Comparison of ENCODE assay signal across 32 cellular contexts in genomic region chr14:70858641-70859040, GRCh38. TPM values are rescaled to one million over a fixed set of nuclear protein-coding genes. Genes with fewer than 3 reads are reported as not detected.
DNase-seq lines count a peak whose midpoint lies in the region; ATAC-seq, FAIRE-seq and TF ChIP-seq lines count a peak whose summit lies in the region.
"Had no signal": no experiment of that assay in that cellular context is flagged by ENCODE, and none has a peak within 500 bp of the region (broad histone marks: within the 10 kb centered on the region; RNA-seq: fewer than 3 reads in every experiment).

No MANE protein-coding gene starts in this region.

- no peak overlapping the region for H3K9ac ChIP-seq in kidney (ENCODE audit: low read length in 2 of 2)
- H3K9ac ChIP-seq: KMS-11 had no signal

- H3K4me3 ChIP-seq in SJCRH30, result no peak overlapping the region
- no peak overlapping the region for H3K4me3 ChIP-seq in kidney (ENCODE audit: low read length in 2 of 2)
- no peak overlapping the region for H3K4me3 ChIP-seq in CD4-positive, alpha-beta memory T cell (ENCODE audit: low read length in 2 of 2)
- H3K4me3 ChIP-seq in body of pancreas, result no peak overlapping the region
- H3K4me3 ChIP-seq: colonic mucosa, left lung, pancreas, PC-9 had no signal

- H3K4me1 ChIP-seq in SJCRH30 (0 out of 2 replicates have a peak, but pooled peaks cover 4% of the 10 kb centered on the region), kidney (ENCODE audit: control insufficient read depth in 1 of 2, insufficient read depth in 1 of 2, low read depth in 1 of 2, low read length in 2 of 2) (no peaks in the 10 kb centered on the region), body of pancreas (no peaks in the 10 kb centered on the region)
- no peaks in the 10 kb centered on the region for H3K4me1 ChIP-seq in CD4-positive, alpha-beta memory T cell (ENCODE audit: insufficient read depth, low read length)
- H3K4me1 ChIP-seq: colonic mucosa, left lung, pancreas had no signal

- H3K27me3 ChIP-seq in SJCRH30 (no peaks in the 10 kb centered on the region), body of pancreas (no peaks in the 10 kb centered on the region)
- no peaks in the 10 kb centered on the region for H3K27me3 ChIP-seq in CD4-positive, alpha-beta memory T cell (ENCODE audit: insufficient read depth, low read length)
- H3K27me3 ChIP-seq: colonic mucosa, left lung, pancreas had no signal

- no peak overlapping the region for H3K4me3 Mint-ChIP-seq in CD4-positive, alpha-beta memory T cell
- H3K4me3 Mint-ChIP-seq: activated B cell treated with CpG ODN at 0.5 μM for 24 hours; activated naive CD8-positive, alpha-beta T cell treated with anti-CD3 and anti-CD28 coated beads for 36 hours; activated T-cell treated with anti-CD3 and anti-CD28 coated beads, Interleukin-2, amount 50 U/mL, for 24 hours; CD4-positive, CD25-positive, alpha-beta regulatory T cell; memory B cell; stimulated activated memory B cell treated with anti-CD40 and anti-IgM and Interleukin-4, amounts not matched to agents 10 μg/mL and 1 μg/mL and 100 μg/mL, for 72 hours had no signal

- no peaks in the 10 kb centered on the region for H3K27me3 Mint-ChIP-seq in CD4-positive, alpha-beta memory T cell
- H3K27me3 Mint-ChIP-seq: activated B cell treated with CpG ODN at 0.5 μM for 24 hours; activated naive CD8-positive, alpha-beta T cell treated with anti-CD3 and anti-CD28 coated beads for 36 hours; activated T-cell treated with anti-CD3 and anti-CD28 coated beads, Interleukin-2, amount 50 U/mL, for 24 hours; CD4-positive, CD25-positive, alpha-beta regulatory T cell; memory B cell; stimulated activated memory B cell treated with anti-CD40 and anti-IgM and Interleukin-4, amounts not matched to agents 10 μg/mL and 1 μg/mL and 100 μg/mL, for 72 hours had no signal

- H3K27ac Mint-ChIP-seq in CD4-positive, alpha-beta memory T cell, result no peak overlapping the region
- H3K27ac Mint-ChIP-seq: activated B cell treated with CpG ODN at 0.5 μM for 24 hours; activated naive CD8-positive, alpha-beta T cell treated with anti-CD3 and anti-CD28 coated beads for 36 hours; activated T-cell treated with anti-CD3 and anti-CD28 coated beads, Interleukin-2, amount 50 U/mL, for 24 hours; CD4-positive, CD25-positive, alpha-beta regulatory T cell; memory B cell; stimulated activated memory B cell treated with anti-CD40 and anti-IgM and Interleukin-4, amounts not matched to agents 10 μg/mL and 1 μg/mL and 100 μg/mL, for 72 hours had no signal

- peaks cover 4 to 6% (median 5%) of the 10 kb centered on the region in 4 donors for H3K4me1 Mint-ChIP-seq in CD4-positive, alpha-beta memory T cell
- H3K4me1 Mint-ChIP-seq: activated B cell treated with CpG ODN at 0.5 μM for 24 hours; memory B cell; stimulated activated memory B cell treated with anti-CD40 and anti-IgM and Interleukin-4, amounts not matched to agents 10 μg/mL and 1 μg/mL and 100 μg/mL, for 72 hours had no signal

- no peaks in the 10 kb centered on the region for H3K9me3 Mint-ChIP-seq in CD4-positive, alpha-beta memory T cell
- H3K9me3 Mint-ChIP-seq: activated B cell treated with CpG ODN at 0.5 μM for 24 hours; activated naive CD8-positive, alpha-beta T cell treated with anti-CD3 and anti-CD28 coated beads for 36 hours; activated T-cell treated with anti-CD3 and anti-CD28 coated beads, Interleukin-2, amount 50 U/mL, for 24 hours; memory B cell; stimulated activated memory B cell treated with anti-CD40 and anti-IgM and Interleukin-4, amounts not matched to agents 10 μg/mL and 1 μg/mL and 100 μg/mL, for 72 hours had no signal

- 77 to 81% methylated on average over 5 of the region's 5 CpGs for WGBS in body of pancreas, 2 donors

- intact Hi-C loops in kidney (cut with DNase I), result no loop called here
- intact Hi-C loops in CD4-positive, alpha-beta memory T cell (cut with micrococcal nuclease), result no loop called here
- intact Hi-C loops in body of pancreas (cut with DNase I), result no loop called here

- no peaks in the 10 kb centered on the region for H3K36me3 ChIP-seq in SJCRH30
- no peaks in the 10 kb centered on the region for H3K36me3 ChIP-seq in kidney (ENCODE audit: control insufficient read depth in 1 of 2, insufficient read depth in 2 of 2, low read length in 2 of 2)
- H3K36me3 ChIP-seq in CD4-positive, alpha-beta memory T cell (ENCODE audit: insufficient read depth, low read length), result no peaks in the 10 kb centered on the region
- no peaks in the 10 kb centered on the region for H3K36me3 ChIP-seq in body of pancreas (replicated peaks in 1 of 2; ENCODE audit: insufficient read depth in 1 of 2, low read depth in 2 of 2)
- H3K36me3 ChIP-seq: colonic mucosa, left lung, pancreas had no signal

- no peak for ATAC-seq in body of pancreas
- ATAC-seq: left lung; pancreas; Right ventricle myocardium inferior; stimulated activated memory B cell treated with anti-CD40 and anti-IgM and Interleukin-4, amounts not matched to agents 10 μg/mL and 1 μg/mL and 100 μg/mL, for 72 hours had no signal

- 0 out of 2 replicates have a peak, but pooled peaks have one; percentile 7 for TF ChIP-seq CTCF in C4-2B (conservative IDR thresholded peaks at IDR 0.05)
- peak; percentile 3 for TF ChIP-seq CTCF in kidney (IDR thresholded peaks at IDR 0.05; ENCODE audit: borderline replicate concordance, extremely low read depth, insufficient read depth)
- TF ChIP-seq CTCF in body of pancreas (IDR thresholded peaks at IDR 0.05), result no peak

- FAIRE-seq in HTR-8/SVneo (lab: Jason Lieb, UNC), result peak; percentile 76
- FAIRE-seq in kidney (lab: Jason Lieb, UNC), result no peak
- FAIRE-seq in frontal cortex (lab: Jason Lieb, UNC), result no peak
- FAIRE-seq: GM18507, pancreas had no signal

- DNase-seq in HTR-8/SVneo (ENCODE audit: insufficient read length, low spot score) (no peak), SJCRH30 (peak; percentile 5 to 25), kidney (no peak), frontal cortex (ENCODE audit: low spot score in 2 of 2) (no peak), body of pancreas (no peak)
- no peak for DNase-seq in activated CD4-positive, alpha-beta T cell treated with anti-CD3 and anti-CD28 coated beads for 1 hour
- DNase-seq in CD4-positive, alpha-beta memory T cell, result no peak
- DNase-seq: activated B cell treated with CpG ODN at 0.5 μM for 24 hours; activated CD4-positive, alpha-beta T cell treated with anti-CD3 and anti-CD28 coated beads, Interleukin-2, amount 50 U/mL, for 1 hour; activated effector memory CD4-positive, alpha-beta T cell treated with anti-CD3 and anti-CD28 coated beads, Interleukin-2, amount 50 U/mL, for 16 hours; activated naive CD8-positive, alpha-beta T cell treated with anti-CD3 and anti-CD28 coated beads for 36 hours; activated T-cell treated with anti-CD3 and anti-CD28 coated beads, Interleukin-2, amount 50 U/mL, for 24 hours; anterior cingulate cortex; CD4-positive, CD25-positive, alpha-beta regulatory T cell; colonic mucosa; effector CD8-positive, alpha-beta T cell; left lung; NCI-H2029 treated with DMSO at 0.1 percent for 48 hours; NCI-H2227 treated with DMSO at 0.1 percent for 48 hours; NCI-H774; pancreas; PC-9; retina; substantia nigra; SW 1271 had no signal

- no peak for TF ChIP-seq POLR2A in body of pancreas (IDR thresholded peaks at IDR 0.05)

- H3K36me3 Mint-ChIP-seq in CD4-positive, alpha-beta memory T cell, result no peaks in the 10 kb centered on the region
- H3K36me3 Mint-ChIP-seq: activated naive CD8-positive, alpha-beta T cell treated with anti-CD3 and anti-CD28 coated beads for 36 hours; CD4-positive, CD25-positive, alpha-beta regulatory T cell; memory B cell; stimulated activated memory B cell treated with anti-CD40 and anti-IgM and Interleukin-4, amounts not matched to agents 10 μg/mL and 1 μg/mL and 100 μg/mL, for 72 hours had no signal

- POLR2A ChIA-PET in CD4-positive, alpha-beta memory T cell (lab: Charles Lee; ENCODE audit: partially characterized antibody), result no interaction called here

- H3K27ac ChIP-seq in C4-2B, result no peak overlapping the region
- no peak overlapping the region for H3K27ac ChIP-seq in SJCRH30
- H3K27ac ChIP-seq in kidney (ENCODE audit: low read depth in 2 of 2, low read length in 2 of 2), result no peak overlapping the region
- no peak overlapping the region for H3K27ac ChIP-seq in CD4-positive, alpha-beta memory T cell (ENCODE audit: low read depth, low read length)
- H3K27ac ChIP-seq in body of pancreas, result no peak overlapping the region
- H3K27ac ChIP-seq: colonic mucosa, epithelial cell of prostate, KMS-11, left lung, pancreas, PC-9 had no signal

- H3K9me3 ChIP-seq in SJCRH30 (replicated peaks), result no peaks in the 10 kb centered on the region
- H3K9me3 ChIP-seq in kidney (ENCODE audit: control insufficient read depth in 1 of 2, low read length in 2 of 2), result no peaks in the 10 kb centered on the region
- no peaks in the 10 kb centered on the region for H3K9me3 ChIP-seq in CD4-positive, alpha-beta memory T cell (ENCODE audit: control insufficient read depth in 1 of 2, low read length in 2 of 2)
- H3K9me3 ChIP-seq in body of pancreas, result no peaks in the 10 kb centered on the region
- H3K9me3 ChIP-seq: colonic mucosa, left lung, pancreas had no signal

- CTCF ChIA-PET in CD4-positive, alpha-beta memory T cell (lab: Charles Lee; ENCODE audit: partially characterized antibody), result no interaction called here

RNA-seq across cellular contexts. Expression of gene PCNX1, which starts 48.6 kb away (rescaled TPM):
- total RNA-seq in SJCRH30 (2014; rRNA removed; shearing (Covaris generic)), result 32.7 and 40.3 TPM in 2 replicates
- total RNA-seq in kidney (55.2 TPM), frontal cortex (155 TPM), body of pancreas (10 to 100 TPM; 25.4 to 94.3 TPM)
- 16.2 TPM for polyA plus RNA-seq in kidney (ENCODE audit: insufficient read depth, low read depth, low replicate concordance)
- total RNA-seq in CD4-positive, alpha-beta memory T cell, result 100 to 1,000 TPM; 115 to 128 TPM
- polyA plus RNA-seq in CD4-positive, alpha-beta memory T cell, result 10 to 100 TPM; 10.7 to 21.8 TPM

RNA-seq across cellular contexts. Expression of gene MAP3K9, which starts 49.3 kb away (rescaled TPM):
- 7.3 and 7.8 TPM in 2 replicates for total RNA-seq in SJCRH30 (2014; rRNA removed; shearing (Covaris generic))
- total RNA-seq in kidney (8.3 TPM), frontal cortex (11.4 TPM), body of pancreas (10 to 100 TPM in 1 of 2 donors, 1 to 10 TPM in 1; 5.4 to 10.9 TPM)
- polyA plus RNA-seq in kidney (ENCODE audit: insufficient read depth, low read depth, low replicate concordance), result 1.0 TPM
- 1 to 10 TPM; 5.8 to 6.4 TPM for total RNA-seq in CD4-positive, alpha-beta memory T cell
- 1 to 10 TPM in 1 of 2 donors, under 1 TPM in 1; 0.47 to 1.3 TPM for polyA plus RNA-seq in CD4-positive, alpha-beta memory T cell

Comparison
In these comparisons a context has a peak if more than half of its experiments do, and no peak if none do; other contexts are left out.
1. CTCF ChIP-seq: peak in C4-2B (single experiment) and kidney (single experiment); none in body of pancreas (0 of 7).
2. DNase-seq: peak in SJCRH30 (2 of 2); none in HTR-8/SVneo (single experiment), kidney (single experiment), activated CD4-positive, alpha-beta T cell treated with anti-CD3 and anti-CD28 coated beads for 1 hour (single experiment), frontal cortex (0 of 2), CD4-positive, alpha-beta memory T cell (0 of 5) and body of pancreas (0 of 4).